ENCODE assay signal across 24 cellular contexts in the genomic region with DNA sequence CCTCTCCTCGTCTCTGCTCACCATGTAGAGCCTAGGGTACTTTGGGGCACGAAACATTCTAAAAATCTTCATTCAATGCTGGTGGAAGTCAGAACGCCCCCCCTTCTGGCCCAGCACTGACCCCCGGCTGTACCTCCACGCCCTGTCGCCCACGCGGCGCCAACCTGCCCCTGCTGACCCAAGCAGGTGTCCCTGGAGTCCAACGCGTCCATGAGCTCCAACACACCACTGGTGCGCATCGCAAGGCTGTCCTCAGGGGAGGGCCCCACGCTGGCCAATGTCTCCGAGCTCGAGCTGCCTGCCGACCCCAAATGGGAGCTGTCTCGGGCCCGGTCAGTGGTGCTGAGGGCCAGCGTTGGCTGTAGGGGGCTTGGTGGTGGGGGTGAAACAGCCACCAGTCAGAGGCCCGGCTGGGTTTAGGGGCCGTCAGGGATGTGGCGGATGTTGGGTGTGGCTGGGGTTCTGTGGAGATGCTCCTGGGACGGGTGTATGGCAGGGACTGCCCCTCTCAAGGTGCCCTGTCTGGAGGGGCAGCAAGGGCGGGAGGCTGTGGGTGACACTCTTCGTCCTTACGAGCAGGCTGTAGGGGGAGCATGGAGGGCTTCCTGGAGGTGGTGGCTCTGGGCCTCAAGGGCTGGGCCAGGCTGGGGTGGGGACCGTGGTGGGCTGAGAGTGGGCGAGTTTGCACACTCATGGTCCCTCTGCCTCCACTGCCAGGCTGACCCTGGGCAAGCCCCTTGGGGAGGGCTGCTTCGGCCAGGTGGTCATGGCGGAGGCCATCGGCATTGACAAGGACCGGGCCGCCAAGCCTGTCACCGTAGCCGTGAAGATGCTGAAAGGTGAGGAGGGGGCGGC. TPM values are rescaled to one million over a fixed set of nuclear protein-coding genes. Genes with fewer than 3 reads are reported as not detected.
"Had no signal": no experiment of that assay in that cellular context is flagged by ENCODE, and none has a peak within 500 bp of the region (broad histone marks: within the 10 kb centered on the region; RNA-seq: fewer than 3 reads in every experiment).

No MANE protein-coding gene starts in this region.

- H2AFZ ChIP-seq: neural progenitor cell had no signal

- H3K4me2 ChIP-seq: neural progenitor cell had no signal

- H3K9me3 Mint-ChIP-seq: effector memory CD8-positive, alpha-beta T cell; naive thymus-derived CD4-positive, alpha-beta T cell; nephron; neural progenitor cell; stimulated activated effector memory CD8-positive, alpha-beta T cell treated with anti-CD3 and anti-CD28 coated beads, Interleukin-12 subunit alpha, Interleukin-12 subunit beta, amount 100 ng/mL, for 72 hours; type B pancreatic cell had no signal

- H3K27ac ChIP-seq: esophagus squamous epithelium, left lung, neural progenitor cell, prostate gland, right atrium auricular region, sigmoid colon had no signal

- H3K9me3 ChIP-seq: esophagus squamous epithelium, left lung, prostate gland, right atrium auricular region, sigmoid colon had no signal

- H3K36me3 Mint-ChIP-seq: naive thymus-derived CD4-positive, alpha-beta T cell; neural progenitor cell; stimulated activated effector memory CD8-positive, alpha-beta T cell treated with anti-CD3 and anti-CD28 coated beads, Interleukin-12 subunit alpha, Interleukin-12 subunit beta, amount 100 ng/mL, for 72 hours; type B pancreatic cell had no signal

- FAIRE-seq: endometrium, keratinocyte had no signal

- H3K27me3 ChIP-seq: esophagus squamous epithelium, left lung, neural progenitor cell, right atrium auricular region had no signal

- H3K9ac ChIP-seq: neural progenitor cell had no signal

- H3K36me3 ChIP-seq: left lung, neural progenitor cell, prostate gland, right atrium auricular region, sigmoid colon had no signal

- H3K4me3 Mint-ChIP-seq: effector memory CD8-positive, alpha-beta T cell; naive thymus-derived CD4-positive, alpha-beta T cell; nephron; neural progenitor cell; stimulated activated effector memory CD8-positive, alpha-beta T cell treated with anti-CD3 and anti-CD28 coated beads, Interleukin-12 subunit alpha, Interleukin-12 subunit beta, amount 100 ng/mL, for 72 hours; type B pancreatic cell had no signal

- H3K4me3 ChIP-seq: esophagus squamous epithelium, left lung, neural progenitor cell, prostate gland, right atrium auricular region, sigmoid colon had no signal

- DNase-seq: cortex of kidney; effector memory CD8-positive, alpha-beta T cell; erythroblast; esophagus squamous epithelium; foreskin melanocyte; hypothalamus; left lung; mesendoderm; midbrain; naive thymus-derived CD4-positive, alpha-beta T cell; nucleus accumbens; sigmoid colon; stimulated activated CD4-positive, alpha-beta T cell treated with anti-CD3 and anti-CD28 coated beads, Interleukin-2, amount 100 ng/mL, for 24 hours; stimulated activated CD4-positive, alpha-beta T cell treated with anti-CD3 and anti-CD28 coated beads, Interleukin-4, amount 100 ng/mL, for 24 hours; stimulated activated naive CD8-positive, alpha-beta T cell treated with anti-CD3 and anti-CD28 coated beads, Interleukin-15, Interleukin-2, amounts not matched to agents 100 U/mL and 50 U/mL, for 24 hours; substantia nigra had no signal

- H3K27me3 Mint-ChIP-seq: type B pancreatic cell had no signal

- ATAC-seq: effector memory CD8-positive, alpha-beta T cell; left lung; naive thymus-derived CD4-positive, alpha-beta T cell; stimulated activated effector memory CD8-positive, alpha-beta T cell treated with anti-CD3 and anti-CD28 coated beads, Interleukin-12 subunit alpha, Interleukin-12 subunit beta, amount 100 ng/mL, for 72 hours; stimulated activated naive CD8-positive, alpha-beta T cell treated with anti-CD3 and anti-CD28 coated beads, Interleukin-15, Interleukin-2, amounts not matched to agents 100 U/mL and 50 U/mL, for 24 hours had no signal

- H3K27ac Mint-ChIP-seq: effector memory CD8-positive, alpha-beta T cell; naive thymus-derived CD4-positive, alpha-beta T cell; nephron; neural progenitor cell; stimulated activated effector memory CD8-positive, alpha-beta T cell treated with anti-CD3 and anti-CD28 coated beads, Interleukin-12 subunit alpha, Interleukin-12 subunit beta, amount 100 ng/mL, for 72 hours; type B pancreatic cell had no signal

- H3K4me1 ChIP-seq: left lung, neural progenitor cell, right atrium auricular region had no signal

- H3K4me1 Mint-ChIP-seq: nephron; neural progenitor cell; stimulated activated effector memory CD8-positive, alpha-beta T cell treated with anti-CD3 and anti-CD28 coated beads, Interleukin-12 subunit alpha, Interleukin-12 subunit beta, amount 100 ng/mL, for 72 hours had no signal

RNA-seq across cellular contexts. Expression of a gene that starts 11.8 kb away (rescaled TPM):
- polyA plus RNA-seq: naive thymus-derived CD4-positive, alpha-beta T cell had no signal
